1 cellular context compared by ENCODE assay signal in genomic region chr6:146819596-146820320, GRCh38.
TF ChIP-seq lines count a peak whose summit lies in the region.

No MANE protein-coding gene starts in this region.

TF ChIP-seq in GM23338, 12 proteins besides CTCF, POLR2A, EP300 and RAD21 (continued from another document):
- TF ChIP-seq ZNF462 (CRISPR knock-in tag; IDR thresholded peaks at IDR 0.05) (no peak), STAT1 (IDR thresholded peaks at IDR 0.05; ENCODE audit: unreplicated experiment) (no peak), POLR2AphosphoS5 (IDR thresholded peaks at IDR 0.05; ENCODE audit: low read depth) (no peak), EZH2phosphoT487 (IDR thresholded peaks at IDR 0.05; ENCODE audit: unreplicated experiment) (no peak), REST (IDR thresholded peaks at IDR 0.05; ENCODE audit: unreplicated experiment) (no peak)
